Comparison of ENCODE assay signal across 27 cellular contexts in the genomic region with DNA sequence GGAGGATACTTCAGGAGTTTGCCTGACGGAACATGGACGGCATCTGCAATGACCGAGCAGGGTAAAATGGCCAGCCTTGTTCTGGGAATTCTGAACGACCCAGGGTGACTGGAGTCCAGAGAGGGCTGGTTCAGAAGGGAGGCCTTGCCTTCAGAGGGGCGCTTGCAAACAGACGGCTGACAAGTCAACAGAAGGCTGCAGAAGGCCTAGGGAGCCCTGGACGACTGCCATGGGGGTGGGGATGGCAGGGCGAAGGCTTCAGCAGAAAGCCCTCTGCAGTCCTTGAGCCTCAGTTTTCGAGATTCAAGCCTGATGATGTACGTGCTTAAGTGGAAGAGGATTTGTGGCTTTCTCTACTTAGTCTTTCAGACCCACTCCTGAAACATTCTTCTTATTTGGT.
"Had no signal": no experiment of that assay in that cellular context is flagged by ENCODE, and none has a peak within 500 bp of the region (broad histone marks: within the 10 kb centered on the region; RNA-seq: fewer than 3 reads in every experiment).

No MANE protein-coding gene starts in this region.

- H3K36me3 ChIP-seq: brain microvascular endothelial cell, cardiac muscle cell had no signal

- DNase-seq: activated CD4-positive, alpha-beta T cell treated with anti-CD3 and anti-CD28 coated beads, Interleukin-2, amount 10 ng/mL, durations not matched to agents 24 days and 14 days; activated CD4-positive, alpha-beta T cell treated with anti-CD3 and anti-CD28 coated beads, Interleukin-2, amount 50 U/mL, for 4 hours; activated CD8-positive, alpha-beta T cell treated with anti-CD3 and anti-CD28 coated beads for 36 hours; activated effector memory CD4-positive, alpha-beta T cell treated with anti-CD3 and anti-CD28 coated beads, Interleukin-2, amount 50 U/mL, for 16 hours; activated naive CD4-positive, alpha-beta T cell; activated naive CD4-positive, alpha-beta T cell treated with anti-CD3 and anti-CD28 coated beads, Interleukin-2, amount 50 U/mL, for 16 hours; activated naive CD8-positive, alpha-beta T cell treated with anti-CD3 and anti-CD28 coated beads for 36 hours; activated T-cell treated with anti-CD3 and anti-CD28 coated beads, Interleukin-2, amount 50 U/mL, for 1 hour; activated T-cell treated with anti-CD3 and anti-CD28 coated beads, Interleukin-2, amount 50 U/mL, for 72 hours; amniotic stem cell; aorta; brain microvascular endothelial cell; Karpas-422; KBM-7; NCI-H1105; NCI-H1417 treated with DMSO at 0.1 percent for 48 hours; NCI-H2029; NCI-H510A treated with DMSO at 0.1 percent for 48 hours; NCI-H526 treated with DMSO at 0.1 percent for 48 hours; NCI-H82; NK-92 treated with Interleukin-12 subunit alpha and Interleukin-12 subunit beta, amount 100 ng/mL, for 24 hours; PC-3; Right ventricle myocardium superior; T1000 had no signal

- H3K27me3 Mint-ChIP-seq: activated CD4-positive, alpha-beta T cell treated with anti-CD3 and anti-CD28 coated beads, Interleukin-2, amount 10 ng/mL, durations not matched to agents 24 days and 14 days; central memory CD8-positive, alpha-beta T cell had no signal

- H3K4me1 Mint-ChIP-seq: activated CD4-positive, alpha-beta T cell treated with anti-CD3 and anti-CD28 coated beads, Interleukin-2, amount 10 ng/mL, durations not matched to agents 24 days and 14 days; activated naive CD8-positive, alpha-beta T cell treated with anti-CD3 and anti-CD28 coated beads for 36 hours; activated T-helper 17 cell treated with anti-CD3 and anti-CD28 coated beads, Interleukin-2, amount 50 U/mL, for 72 hours had no signal

- H3K4me3 ChIP-seq: cardiac muscle cell had no signal

- H3K27ac Mint-ChIP-seq: activated CD4-positive, alpha-beta T cell treated with anti-CD3 and anti-CD28 coated beads, Interleukin-2, amount 10 ng/mL, durations not matched to agents 24 days and 14 days; activated CD8-positive, alpha-beta T cell treated with anti-CD3 and anti-CD28 coated beads for 36 hours; activated naive CD8-positive, alpha-beta T cell treated with anti-CD3 and anti-CD28 coated beads for 36 hours; activated T-cell treated with anti-CD3 and anti-CD28 coated beads, Interleukin-2, amount 50 U/mL, for 72 hours; activated T-helper 17 cell treated with anti-CD3 and anti-CD28 coated beads, Interleukin-2, amount 50 U/mL, for 72 hours had no signal

- H3K4me3 Mint-ChIP-seq: activated CD4-positive, alpha-beta T cell treated with anti-CD3 and anti-CD28 coated beads, Interleukin-2, amount 10 ng/mL, durations not matched to agents 24 days and 14 days; activated CD8-positive, alpha-beta T cell treated with anti-CD3 and anti-CD28 coated beads for 36 hours; activated naive CD8-positive, alpha-beta T cell treated with anti-CD3 and anti-CD28 coated beads for 36 hours; activated T-cell treated with anti-CD3 and anti-CD28 coated beads, Interleukin-2, amount 50 U/mL, for 72 hours; activated T-helper 17 cell treated with anti-CD3 and anti-CD28 coated beads, Interleukin-2, amount 50 U/mL, for 72 hours had no signal

- H3K9me3 Mint-ChIP-seq: activated CD4-positive, alpha-beta T cell treated with anti-CD3 and anti-CD28 coated beads, Interleukin-2, amount 10 ng/mL, durations not matched to agents 24 days and 14 days; activated CD8-positive, alpha-beta T cell treated with anti-CD3 and anti-CD28 coated beads for 36 hours; activated naive CD8-positive, alpha-beta T cell treated with anti-CD3 and anti-CD28 coated beads for 36 hours; activated T-cell treated with anti-CD3 and anti-CD28 coated beads, Interleukin-2, amount 50 U/mL, for 72 hours; activated T-helper 17 cell treated with anti-CD3 and anti-CD28 coated beads, Interleukin-2, amount 50 U/mL, for 72 hours; central memory CD8-positive, alpha-beta T cell had no signal

- H3K27ac ChIP-seq: brain microvascular endothelial cell, cardiac muscle cell had no signal

- H3K27me3 ChIP-seq: brain microvascular endothelial cell, cardiac muscle cell had no signal

- H3K36me3 Mint-ChIP-seq: activated naive CD8-positive, alpha-beta T cell treated with anti-CD3 and anti-CD28 coated beads for 36 hours had no signal

- ATAC-seq: activated CD8-positive, alpha-beta T cell treated with anti-CD3 and anti-CD28 coated beads for 36 hours; activated T-cell treated with anti-CD3 and anti-CD28 coated beads, Interleukin-2, amount 50 U/mL, for 72 hours; activated T-helper 17 cell treated with anti-CD3 and anti-CD28 coated beads, Interleukin-2, amount 50 U/mL, for 72 hours; PC-3 had no signal
